ENCODE assay signal across 7 cellular contexts in genomic region chr11:6443269-6444003, GRCh38. TPM values are rescaled to one million over a fixed set of nuclear protein-coding genes. Genes with fewer than 3 reads are reported as not detected.
DNase-seq lines count a peak whose midpoint lies in the region; FAIRE-seq and TF ChIP-seq lines count a peak whose summit lies in the region.

No MANE protein-coding gene starts in this region.

- no peak overlapping the region for H3K27ac ChIP-seq in HEK293 (ENCODE audit: extremely low read depth, low read depth, low read length)
- no peak overlapping the region for H3K27ac ChIP-seq in coronary artery

- peak; percentile 90 for FAIRE-seq in GM12892 (lab: Jason Lieb, UNC)

- no peaks in the 10 kb centered on the region for H3K4me1 ChIP-seq in HEK293 (ENCODE audit: control insufficient read depth, insufficient read depth, low read length)

- H3K36me3 ChIP-seq in HEK293 (ENCODE audit: control insufficient read depth in 2 of 2, insufficient read depth in 1 of 2, low read length in 2 of 2): peaks cover 0 to 8% of the 10 kb centered on the region in 2 experiments; a peak in 1 of 3 replicates

- no peak for TF ChIP-seq POLR2A in GM12892 (IDR thresholded peaks at IDR 0.05; ENCODE audit: low read depth, low read length)

- TF ChIP-seq CTCF in HEK293 (tag by site-specific recombination; IDR thresholded peaks at IDR 0.05) (0 out of 2 replicates have a peak, but pooled peaks have one; percentile 25), coronary artery (IDR thresholded peaks at IDR 0.05) (peak; percentile 47)

- DNase-seq in GM12892 (ENCODE audit: insufficient read length): peak; percentile 50
- peak; percentile 29 for DNase-seq in NCI-H1105 (lab: John Stamatoyannopoulos, UW)
- DNase-seq in activated CD4-positive, alpha-beta T cell treated with anti-CD3 and anti-CD28 coated beads for 24 hours (ENCODE audit: low read depth in 2 of 2): peak; percentile 35 to 37
- no peak for DNase-seq in coronary artery (ENCODE audit: low spot score)
- peak; percentile 58 to 67 for DNase-seq in lung microvascular endothelial cell (ENCODE audit: low read depth in 2 of 2)
- DNase-seq in stimulated activated CD8-positive, alpha-beta memory T cell treated with anti-CD3 and anti-CD28 coated beads, Interleukin-15, amount 100 ng/mL, for 24 hours (ENCODE audit: low read depth): peak; percentile 13

- no peak overlapping the region for H3K4me3 ChIP-seq in HEK293 (ENCODE audit: low read depth, low read length)
- no peak overlapping the region for H3K4me3 ChIP-seq in coronary artery

- POLR2A ChIA-PET in HEK293 (lab: Yijun Ruan, JAX): interaction anchor here (0.7 to 1.5 kb wide), 5 partner anchors 24 to 64 kb away, joined by 3 to 4 read pairs (median 3); partner anchors contain the start of genes APBB1 and SMPD1

- H3K9me3 ChIP-seq in HEK293 (ENCODE audit: control insufficient read depth, insufficient read depth, low read depth, low read length): no peaks in the 10 kb centered on the region

- CTCF ChIA-PET in HEK293 (lab: Yijun Ruan, JAX): interaction anchor here (0.5 to 11.2 kb wide), 34 partner anchors 9 to 1748 kb away, joined by 3 to 228 read pairs (median 4); partner anchors contain the start of genes SMPD1, TIMM10B and TRIM3

TF ChIP-seq in HEK293, 187 proteins besides CTCF, POLR2A, EP300 and RAD21:
- TF ChIP-seq REST (tag by site-specific recombination; IDR thresholded peaks at IDR 0.05) (no peak), ZNF549 (tag by site-specific recombination; IDR thresholded peaks at IDR 0.05) (no peak), HOXD13 (CRISPR knock-in tag; IDR thresholded peaks at IDR 0.05; ENCODE audit: borderline replicate concordance) (no peak), ZNF629 (tag by site-specific recombination; IDR thresholded peaks at IDR 0.05) (no peak), FEZF1 (tag by site-specific recombination; IDR thresholded peaks at IDR 0.05) (no peak), PRDM1 (tag by site-specific recombination; IDR thresholded peaks at IDR 0.05) (no peak), ZFP41 (tag by site-specific recombination; IDR thresholded peaks at IDR 0.05; ENCODE audit: borderline replicate concordance) (no peak), ZNF248 (tag by site-specific recombination; IDR thresholded peaks at IDR 0.05) (no peak), ZNF280C (tag by site-specific recombination; IDR thresholded peaks at IDR 0.05) (no peak), ZBTB11 (tag by site-specific recombination; conservative IDR thresholded peaks at IDR 0.05; ENCODE audit: low read depth) (no peak), ZNF138 (tag by site-specific recombination; IDR thresholded peaks at IDR 0.05; ENCODE audit: borderline replicate concordance) (no peak), ZFP37 (tag by site-specific recombination; IDR thresholded peaks at IDR 0.05) (no peak), ZNF596 (tag by site-specific recombination; IDR thresholded peaks at IDR 0.05) (no peak), ZNF23 (tag by site-specific recombination; IDR thresholded peaks at IDR 0.05; ENCODE audit: borderline replicate concordance) (no peak), GLIS1 (tag by site-specific recombination; IDR thresholded peaks at IDR 0.05) (no peak)

RNA-seq across cellular contexts. Expression of gene HPX, which starts 2.6 kb away (rescaled TPM):
- 0.57 TPM for polyA plus RNA-seq in GM12892 (2012; ENCODE audit: missing spikeins)
- total RNA-seq in lung microvascular endothelial cell: 0.22 TPM in 1 of 2 replicates, not detected in the other

RNA-seq across cellular contexts. Expression of gene APBB1, which starts 24.5 kb away (rescaled TPM):
- polyA plus RNA-seq in GM12892 (2012; ENCODE audit: missing spikeins): 4.2 TPM
- total RNA-seq in lung microvascular endothelial cell: 26.6 and 29.2 TPM in 2 replicates

RNA-seq across cellular contexts. Expression of gene TRIM3, which starts 30.3 kb away (rescaled TPM):
- polyA plus RNA-seq in GM12892 (2012; ENCODE audit: missing spikeins): 5.3 TPM
- 15.3 and 21.6 TPM in 2 replicates for total RNA-seq in lung microvascular endothelial cell

RNA-seq across cellular contexts. Expression of gene ARFIP2, which starts 37.7 kb away (rescaled TPM):
- polyA plus RNA-seq in GM12892 (2012; ENCODE audit: missing spikeins): 35.7 TPM
- 27.6 and 27.7 TPM in 2 replicates for total RNA-seq in lung microvascular endothelial cell

RNA-seq across cellular contexts. Expression of gene TIMM10B, which starts 37.9 kb away (rescaled TPM):
- 27.4 TPM for polyA plus RNA-seq in GM12892 (2012; ENCODE audit: missing spikeins)
- 16.3 and 28.6 TPM in 2 replicates for total RNA-seq in lung microvascular endothelial cell
